In genomic region chr1:115099693-115100050, GRCh38 we compare ENCODE assay signal across 9 cellular contexts. TPM values are rescaled to one million over a fixed set of nuclear protein-coding genes. Genes with fewer than 3 reads are reported as not detected.
A peak's percentile ranks its signal among the peaks of the same experiment; 100 is the strongest.
DNase-seq lines count a peak whose midpoint lies in the region; ATAC-seq and TF ChIP-seq lines count a peak whose summit lies in the region.
"Had no signal": no experiment of that assay in that cellular context is flagged by ENCODE, and none has a peak within 500 bp of the region (broad histone marks: within the 10 kb centered on the region; RNA-seq: fewer than 3 reads in every experiment).

No MANE protein-coding gene starts in this region.

- 26 to 45% (median 38%) methylated on average over 1 of the region's 1 CpG for WGBS in heart left ventricle, 4 donors

- peak overlapping the region in 6 of 12 donors; percentile 17 to 82 (median 50) for H3K27ac ChIP-seq in heart left ventricle
- peak overlapping the region; percentile 88 to 92 for H3K27ac ChIP-seq in uterus

- ATAC-seq in heart left ventricle (no peak), left ventricle myocardium superior (no peak), memory B cell (ENCODE audit: low read depth) (no peak)

- peak overlapping the region; percentile 87 for H3K4me3 Mint-ChIP-seq in activated T-helper 2 cell treated with anti-CD3 and anti-CD28 coated beads, Interferon-gamma antibody, Interleukin-2, Interleukin-4, amounts not matched to agents 10 μg/mL and 5 μg/mL and 100 μg/mL, durations not matched to agents 14 hours and 24 hours and 36 hours (ENCODE audit: low read depth)
- H3K4me3 Mint-ChIP-seq in memory B cell = peak overlapping the region; percentile 90

- H3K4me1 ChIP-seq in heart left ventricle = peaks cover 0 to 16% (median 0%) of the 10 kb centered on the region in 12 donors
- H3K4me1 ChIP-seq in uterus = no peaks in the 10 kb centered on the region

- H3K4me3 ChIP-seq in heart left ventricle (peak overlapping the region in 7 of 12 donors; percentile 30 to 52 (median 37)), uterus (peak overlapping the region; percentile 29 to 32)

- H3K27me3 Mint-ChIP-seq in activated T-helper 2 cell treated with anti-CD3 and anti-CD28 coated beads, Interferon-gamma antibody, Interleukin-2, Interleukin-4, amounts not matched to agents 10 μg/mL and 5 μg/mL and 100 μg/mL, durations not matched to agents 14 hours and 24 hours and 36 hours (ENCODE audit: low read depth) = peaks cover 14% of the 10 kb centered on the region
- peaks cover 2% of the 10 kb centered on the region for H3K27me3 Mint-ChIP-seq in memory B cell

- no peaks in the 10 kb centered on the region for H3K9me3 Mint-ChIP-seq in activated T-helper 2 cell treated with anti-CD3 and anti-CD28 coated beads, Interferon-gamma antibody, Interleukin-2, Interleukin-4, amounts not matched to agents 10 μg/mL and 5 μg/mL and 100 μg/mL, durations not matched to agents 14 hours and 24 hours and 36 hours
- peaks cover 3% of the 10 kb centered on the region for H3K9me3 Mint-ChIP-seq in memory B cell

- peak overlapping the region; percentile 93 for H3K27ac Mint-ChIP-seq in activated T-helper 2 cell treated with anti-CD3 and anti-CD28 coated beads, Interferon-gamma antibody, Interleukin-2, Interleukin-4, amounts not matched to agents 10 μg/mL and 5 μg/mL and 100 μg/mL, durations not matched to agents 14 hours and 24 hours and 36 hours
- peak overlapping the region; percentile 99 for H3K27ac Mint-ChIP-seq in memory B cell

- no peak for DNase-seq in heart left ventricle
- DNase-seq in left ventricle myocardium superior = no peak
- no peak for DNase-seq in activated T-helper 2 cell treated with anti-CD3 and anti-CD28 coated beads, Interferon-gamma antibody, Interleukin-2, Interleukin-4, amounts not matched to agents 10 μg/mL and 5 μg/mL and 100 μg/mL, durations not matched to agents 14 hours and 24 hours and 36 hours (ENCODE audit: low spot score)
- no peak for DNase-seq in memory B cell (ENCODE audit: low spot score in 2 of 2)
- DNase-seq in uterus = peak in 1 of 2 donors; percentile 36
- DNase-seq in NCI-H2227 (lab: John Stamatoyannopoulos, UW; ENCODE audit: unreplicated experiment) = no peak
- DNase-seq in GM10266 (ENCODE audit: extremely low spot score) = no peak
- no peak for DNase-seq in T-helper 9 cell
- DNase-seq: EL had no signal

- H3K4me1 Mint-ChIP-seq in activated T-helper 2 cell treated with anti-CD3 and anti-CD28 coated beads, Interferon-gamma antibody, Interleukin-2, Interleukin-4, amounts not matched to agents 10 μg/mL and 5 μg/mL and 100 μg/mL, durations not matched to agents 14 hours and 24 hours and 36 hours (ENCODE audit: low read depth) = peaks cover 31% of the 10 kb centered on the region
- peaks cover 11% of the 10 kb centered on the region for H3K4me1 Mint-ChIP-seq in memory B cell

- no peaks in the 10 kb centered on the region for H3K36me3 Mint-ChIP-seq in activated T-helper 2 cell treated with anti-CD3 and anti-CD28 coated beads, Interferon-gamma antibody, Interleukin-2, Interleukin-4, amounts not matched to agents 10 μg/mL and 5 μg/mL and 100 μg/mL, durations not matched to agents 14 hours and 24 hours and 36 hours (ENCODE audit: low read depth)
- no peaks in the 10 kb centered on the region for H3K36me3 Mint-ChIP-seq in memory B cell

- H3K9me3 ChIP-seq in heart left ventricle (no peaks in the 10 kb centered on the region), uterus (no peaks in the 10 kb centered on the region)

- TF ChIP-seq POLR2A in heart left ventricle (IDR thresholded peaks at IDR 0.05) (no peak), uterus (IDR thresholded peaks at IDR 0.05) (no peak)

- H3K27me3 ChIP-seq in heart left ventricle (no peaks in the 10 kb centered on the region), uterus (no peaks in the 10 kb centered on the region)

- H3K36me3 ChIP-seq in heart left ventricle (no peaks in the 10 kb centered on the region), uterus (no peaks in the 10 kb centered on the region)

- intact Hi-C loops in heart left ventricle (cut with DNase I) = no loop called here
- intact Hi-C loops in left ventricle myocardium superior (cut with micrococcal nuclease) = no loop called here
- intact Hi-C loops in activated T-helper 2 cell treated with anti-CD3 and anti-CD28 coated beads, Interferon-gamma antibody, Interleukin-2, Interleukin-4, amounts not matched to agents 10 μg/mL and 5 μg/mL and 100 μg/mL, durations not matched to agents 14 hours and 24 hours and 36 hours (cut with micrococcal nuclease) = loop anchor here (1.0 kb wide), 1 partner anchor 37 kb away; no protein-coding TSS in a partner anchor
- intact Hi-C loops in uterus (cut with DNase I; ENCODE audit: low total_unique reads) = no loop called here

- TF ChIP-seq CTCF in heart left ventricle (IDR thresholded peaks at IDR 0.05) = no peak
- no peak for TF ChIP-seq CTCF in uterus (IDR thresholded peaks at IDR 0.05)
- no peak for TF ChIP-seq CTCF in GM10266 (IDR thresholded peaks at IDR 0.05; ENCODE audit: control insufficient read depth, insufficient read depth, low read depth, missing control alignments)

RNA-seq across cellular contexts. Expression of gene TSPAN2, which starts 10.4 kb away (rescaled TPM):
- total RNA-seq in heart left ventricle = 10 to 100 TPM in 1 of 9 donors, 1 to 10 TPM in 8; 4.6 to 10.6 (median 7.1) TPM
- polyA plus RNA-seq in heart left ventricle = 1 to 10 TPM; 2.8 to 3.4 TPM
- 6.2 TPM for total RNA-seq in left ventricle myocardium superior
- 0.27 and 0.76 TPM in 2 replicates for total RNA-seq in activated T-helper 2 cell treated with anti-CD3 and anti-CD28 coated beads, Interferon-gamma antibody, Interleukin-2, Interleukin-4, amounts not matched to agents 10 μg/mL and 5 μg/mL and 100 μg/mL, durations not matched to agents 14 hours and 24 hours and 36 hours
- 10 to 100 TPM; 40.5 to 87.6 (median 56.8) TPM for total RNA-seq in uterus
